Comparison of ENCODE assay signal across 1 cellular context in the genomic region with DNA sequence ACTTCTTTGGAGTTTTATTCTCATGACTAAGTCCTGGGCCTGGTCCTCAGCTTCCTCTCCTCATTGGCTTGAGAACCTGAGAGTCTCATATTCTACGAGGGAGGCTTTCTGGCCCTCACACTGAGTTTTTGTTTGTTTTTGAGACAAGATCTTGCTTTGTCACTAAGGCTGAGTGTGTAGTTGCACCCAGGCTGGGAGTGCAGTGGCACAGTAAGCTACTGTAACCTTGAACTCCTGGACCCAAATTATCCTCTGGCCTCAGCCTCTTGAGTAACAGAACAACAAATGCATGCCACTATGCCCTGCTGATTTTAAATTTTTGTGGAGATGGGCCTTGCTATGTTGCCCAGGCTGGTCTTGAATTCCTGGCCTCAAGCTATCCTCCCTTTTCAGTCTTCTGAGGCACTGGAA.
TF ChIP-seq lines count a peak whose summit lies in the region.

No MANE protein-coding gene starts in this region.

TF ChIP-seq in HepG2, 621 proteins besides CTCF, POLR2A, EP300 and RAD21 (continued from another document and continues in another):
- TF ChIP-seq, protein P1, sequence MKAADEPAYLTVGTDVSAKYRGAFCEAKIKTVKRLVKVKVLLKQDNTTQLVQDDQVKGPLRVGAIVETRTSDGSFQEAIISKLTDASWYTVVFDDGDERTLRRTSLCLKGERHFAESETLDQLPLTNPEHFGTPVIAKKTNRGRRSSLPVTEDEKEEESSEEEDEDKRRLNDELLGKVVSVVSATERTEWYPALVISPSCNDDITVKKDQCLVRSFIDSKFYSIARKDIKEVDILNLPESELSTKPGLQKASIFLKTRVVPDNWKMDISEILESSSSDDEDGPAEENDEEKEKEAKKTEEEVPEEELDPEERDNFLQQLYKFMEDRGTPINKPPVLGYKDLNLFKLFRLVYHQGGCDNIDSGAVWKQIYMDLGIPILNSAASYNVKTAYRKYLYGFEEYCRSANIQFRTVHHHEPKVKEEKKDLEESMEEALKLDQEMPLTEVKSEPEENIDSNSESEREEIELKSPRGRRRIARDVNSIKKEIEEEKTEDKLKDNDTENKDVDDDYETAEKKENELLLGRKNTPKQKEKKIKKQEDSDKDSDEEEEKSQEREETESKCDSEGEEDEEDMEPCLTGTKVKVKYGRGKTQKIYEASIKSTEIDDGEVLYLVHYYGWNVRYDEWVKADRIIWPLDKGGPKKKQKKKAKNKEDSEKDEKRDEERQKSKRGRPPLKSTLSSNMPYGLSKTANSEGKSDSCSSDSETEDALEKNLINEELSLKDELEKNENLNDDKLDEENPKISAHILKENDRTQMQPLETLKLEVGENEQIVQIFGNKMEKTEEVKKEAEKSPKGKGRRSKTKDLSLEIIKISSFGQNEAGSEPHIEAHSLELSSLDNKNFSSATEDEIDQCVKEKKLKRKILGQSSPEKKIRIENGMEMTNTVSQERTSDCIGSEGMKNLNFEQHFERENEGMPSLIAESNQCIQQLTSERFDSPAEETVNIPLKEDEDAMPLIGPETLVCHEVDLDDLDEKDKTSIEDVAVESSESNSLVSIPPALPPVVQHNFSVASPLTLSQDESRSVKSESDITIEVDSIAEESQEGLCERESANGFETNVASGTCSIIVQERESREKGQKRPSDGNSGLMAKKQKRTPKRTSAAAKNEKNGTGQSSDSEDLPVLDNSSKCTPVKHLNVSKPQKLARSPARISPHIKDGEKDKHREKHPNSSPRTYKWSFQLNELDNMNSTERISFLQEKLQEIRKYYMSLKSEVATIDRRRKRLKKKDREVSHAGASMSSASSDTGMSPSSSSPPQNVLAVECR (CRISPR knock-in tag; IDR thresholded peaks at IDR 0.05; ENCODE audit: borderline replicate concordance) = peak; percentile 49; the same call in 1 of the 2 replicates
- TF ChIP-seq HNRNPUL1 (IDR thresholded peaks at IDR 0.05; ENCODE audit: low read depth, low read length) (no peak), SALL1 (CRISPR knock-in tag; IDR thresholded peaks at IDR 0.05) (peak; percentile 95), KAT2B (IDR thresholded peaks at IDR 0.05; ENCODE audit: borderline replicate concordance, low read depth, low read length) (no peak), CREB1 (IDR thresholded peaks at IDR 0.05) (no peak), CREB1 (CRISPR knock-in tag; IDR thresholded peaks at IDR 0.05) (peak; percentile 43), ZNF446 (CRISPR knock-in tag; IDR thresholded peaks at IDR 0.05) (no peak), CHD4 (IDR thresholded peaks at IDR 0.05; ENCODE audit: borderline replicate concordance, low read length) (no peak), ZNF33B (CRISPR knock-in tag; IDR thresholded peaks at IDR 0.05) (no peak), ZNF777 (CRISPR knock-in tag; IDR thresholded peaks at IDR 0.05) (no peak), SMYD3 (CRISPR knock-in tag; IDR thresholded peaks at IDR 0.05) (no peak), ZSCAN22 (CRISPR knock-in tag; IDR thresholded peaks at IDR 0.05) (no peak), MEIS1 (CRISPR knock-in tag; IDR thresholded peaks at IDR 0.05; ENCODE audit: borderline replicate concordance) (no peak), ONECUT2 (CRISPR knock-in tag; IDR thresholded peaks at IDR 0.05) (no peak), ZNF501 (CRISPR knock-in tag; IDR thresholded peaks at IDR 0.05) (no peak; the same call in 1 of the 2 replicates), ZKSCAN8 (CRISPR knock-in tag; IDR thresholded peaks at IDR 0.05; ENCODE audit: borderline replicate concordance) (peak; percentile 33; the same call in 1 of the 2 replicates), HIVEP1 (CRISPR knock-in tag; IDR thresholded peaks at IDR 0.05) (no peak)
- TF ChIP-seq, protein P2, sequence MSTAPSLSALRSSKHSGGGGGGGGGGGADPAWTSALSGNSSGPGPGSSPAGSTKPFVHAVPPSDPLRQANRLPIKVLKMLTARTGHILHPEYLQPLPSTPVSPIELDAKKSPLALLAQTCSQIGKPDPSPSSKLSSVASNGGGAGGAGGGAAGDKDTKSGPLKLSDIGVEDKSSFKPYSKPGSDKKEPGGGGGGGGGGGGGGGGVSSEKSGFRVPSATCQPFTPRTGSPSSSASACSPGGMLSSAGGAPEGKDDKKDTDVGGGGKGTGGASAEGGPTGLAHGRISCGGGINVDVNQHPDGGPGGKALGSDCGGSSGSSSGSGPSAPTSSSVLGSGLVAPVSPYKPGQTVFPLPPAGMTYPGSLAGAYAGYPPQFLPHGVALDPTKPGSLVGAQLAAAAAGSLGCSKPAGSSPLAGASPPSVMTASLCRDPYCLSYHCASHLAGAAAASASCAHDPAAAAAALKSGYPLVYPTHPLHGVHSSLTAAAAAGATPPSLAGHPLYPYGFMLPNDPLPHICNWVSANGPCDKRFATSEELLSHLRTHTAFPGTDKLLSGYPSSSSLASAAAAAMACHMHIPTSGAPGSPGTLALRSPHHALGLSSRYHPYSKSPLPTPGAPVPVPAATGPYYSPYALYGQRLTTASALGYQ (CRISPR knock-in tag; IDR thresholded peaks at IDR 0.05) = no peak
- TF ChIP-seq, protein P3, sequence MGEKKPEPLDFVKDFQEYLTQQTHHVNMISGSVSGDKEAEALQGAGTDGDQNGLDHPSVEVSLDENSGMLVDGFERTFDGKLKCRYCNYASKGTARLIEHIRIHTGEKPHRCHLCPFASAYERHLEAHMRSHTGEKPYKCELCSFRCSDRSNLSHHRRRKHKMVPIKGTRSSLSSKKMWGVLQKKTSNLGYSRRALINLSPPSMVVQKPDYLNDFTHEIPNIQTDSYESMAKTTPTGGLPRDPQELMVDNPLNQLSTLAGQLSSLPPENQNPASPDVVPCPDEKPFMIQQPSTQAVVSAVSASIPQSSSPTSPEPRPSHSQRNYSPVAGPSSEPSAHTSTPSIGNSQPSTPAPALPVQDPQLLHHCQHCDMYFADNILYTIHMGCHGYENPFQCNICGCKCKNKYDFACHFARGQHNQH (CRISPR knock-in tag; IDR thresholded peaks at IDR 0.05) = 0 out of 2 replicates have a peak, but pooled peaks have one; percentile 13
- TF ChIP-seq, protein P4, sequence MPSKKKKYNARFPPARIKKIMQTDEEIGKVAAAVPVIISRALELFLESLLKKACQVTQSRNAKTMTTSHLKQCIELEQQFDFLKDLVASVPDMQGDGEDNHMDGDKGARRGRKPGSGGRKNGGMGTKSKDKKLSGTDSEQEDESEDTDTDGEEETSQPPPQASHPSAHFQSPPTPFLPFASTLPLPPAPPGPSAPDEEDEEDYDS (CRISPR knock-in tag; IDR thresholded peaks at IDR 0.05) = no peak; the same call in 1 of the 2 replicates
- TF ChIP-seq, protein P5, sequence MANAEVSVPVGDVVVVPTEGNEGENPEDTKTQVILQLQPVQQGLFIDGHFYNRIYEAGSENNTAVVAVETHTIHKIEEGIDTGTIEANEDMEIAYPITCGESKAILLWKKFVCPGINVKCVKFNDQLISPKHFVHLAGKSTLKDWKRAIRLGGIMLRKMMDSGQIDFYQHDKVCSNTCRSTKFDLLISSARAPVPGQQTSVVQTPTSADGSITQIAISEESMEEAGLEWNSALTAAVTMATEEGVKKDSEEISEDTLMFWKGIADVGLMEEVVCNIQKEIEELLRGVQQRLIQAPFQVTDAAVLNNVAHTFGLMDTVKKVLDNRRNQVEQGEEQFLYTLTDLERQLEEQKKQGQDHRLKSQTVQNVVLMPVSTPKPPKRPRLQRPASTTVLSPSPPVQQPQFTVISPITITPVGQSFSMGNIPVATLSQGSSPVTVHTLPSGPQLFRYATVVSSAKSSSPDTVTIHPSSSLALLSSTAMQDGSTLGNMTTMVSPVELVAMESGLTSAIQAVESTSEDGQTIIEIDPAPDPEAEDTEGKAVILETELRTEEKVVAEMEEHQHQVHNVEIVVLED (CRISPR knock-in tag; IDR thresholded peaks at IDR 0.05; ENCODE audit: borderline replicate concordance) = no peak
- TF ChIP-seq, protein P6, sequence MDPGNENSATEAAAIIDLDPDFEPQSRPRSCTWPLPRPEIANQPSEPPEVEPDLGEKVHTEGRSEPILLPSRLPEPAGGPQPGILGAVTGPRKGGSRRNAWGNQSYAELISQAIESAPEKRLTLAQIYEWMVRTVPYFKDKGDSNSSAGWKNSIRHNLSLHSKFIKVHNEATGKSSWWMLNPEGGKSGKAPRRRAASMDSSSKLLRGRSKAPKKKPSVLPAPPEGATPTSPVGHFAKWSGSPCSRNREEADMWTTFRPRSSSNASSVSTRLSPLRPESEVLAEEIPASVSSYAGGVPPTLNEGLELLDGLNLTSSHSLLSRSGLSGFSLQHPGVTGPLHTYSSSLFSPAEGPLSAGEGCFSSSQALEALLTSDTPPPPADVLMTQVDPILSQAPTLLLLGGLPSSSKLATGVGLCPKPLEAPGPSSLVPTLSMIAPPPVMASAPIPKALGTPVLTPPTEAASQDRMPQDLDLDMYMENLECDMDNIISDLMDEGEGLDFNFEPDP (CRISPR knock-in tag; conservative IDR thresholded peaks at IDR 0.05) = no peak
- TF ChIP-seq, protein P7, sequence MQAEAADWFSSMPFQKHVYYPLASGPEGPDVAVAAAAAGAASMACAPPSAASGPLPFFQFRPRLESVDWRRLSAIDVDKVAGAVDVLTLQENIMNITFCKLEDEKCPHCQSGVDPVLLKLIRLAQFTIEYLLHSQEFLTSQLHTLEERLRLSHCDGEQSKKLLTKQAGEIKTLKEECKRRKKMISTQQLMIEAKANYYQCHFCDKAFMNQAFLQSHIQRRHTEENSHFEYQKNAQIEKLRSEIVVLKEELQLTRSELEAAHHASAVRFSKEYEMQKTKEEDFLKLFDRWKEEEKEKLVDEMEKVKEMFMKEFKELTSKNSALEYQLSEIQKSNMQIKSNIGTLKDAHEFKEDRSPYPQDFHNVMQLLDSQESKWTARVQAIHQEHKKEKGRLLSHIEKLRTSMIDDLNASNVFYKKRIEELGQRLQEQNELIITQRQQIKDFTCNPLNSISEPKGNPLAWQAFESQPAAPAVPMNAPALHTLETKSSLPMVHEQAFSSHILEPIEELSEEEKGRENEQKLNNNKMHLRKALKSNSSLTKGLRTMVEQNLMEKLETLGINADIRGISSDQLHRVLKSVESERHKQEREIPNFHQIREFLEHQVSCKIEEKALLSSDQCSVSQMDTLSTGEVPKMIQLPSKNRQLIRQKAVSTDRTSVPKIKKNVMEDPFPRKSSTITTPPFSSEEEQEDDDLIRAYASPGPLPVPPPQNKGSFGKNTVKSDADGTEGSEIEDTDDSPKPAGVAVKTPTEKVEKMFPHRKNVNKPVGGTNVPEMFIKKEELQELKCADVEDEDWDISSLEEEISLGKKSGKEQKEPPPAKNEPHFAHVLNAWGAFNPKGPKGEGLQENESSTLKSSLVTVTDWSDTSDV (CRISPR knock-in tag; IDR thresholded peaks at IDR 0.05) = no peak
- TF ChIP-seq, protein P8, sequence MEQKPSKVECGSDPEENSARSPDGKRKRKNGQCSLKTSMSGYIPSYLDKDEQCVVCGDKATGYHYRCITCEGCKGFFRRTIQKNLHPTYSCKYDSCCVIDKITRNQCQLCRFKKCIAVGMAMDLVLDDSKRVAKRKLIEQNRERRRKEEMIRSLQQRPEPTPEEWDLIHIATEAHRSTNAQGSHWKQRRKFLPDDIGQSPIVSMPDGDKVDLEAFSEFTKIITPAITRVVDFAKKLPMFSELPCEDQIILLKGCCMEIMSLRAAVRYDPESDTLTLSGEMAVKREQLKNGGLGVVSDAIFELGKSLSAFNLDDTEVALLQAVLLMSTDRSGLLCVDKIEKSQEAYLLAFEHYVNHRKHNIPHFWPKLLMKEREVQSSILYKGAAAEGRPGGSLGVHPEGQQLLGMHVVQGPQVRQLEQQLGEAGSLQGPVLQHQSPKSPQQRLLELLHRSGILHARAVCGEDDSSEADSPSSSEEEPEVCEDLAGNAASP (CRISPR knock-in tag; IDR thresholded peaks at IDR 0.05; ENCODE audit: borderline replicate concordance) = no peak
- TF ChIP-seq, protein P9, sequence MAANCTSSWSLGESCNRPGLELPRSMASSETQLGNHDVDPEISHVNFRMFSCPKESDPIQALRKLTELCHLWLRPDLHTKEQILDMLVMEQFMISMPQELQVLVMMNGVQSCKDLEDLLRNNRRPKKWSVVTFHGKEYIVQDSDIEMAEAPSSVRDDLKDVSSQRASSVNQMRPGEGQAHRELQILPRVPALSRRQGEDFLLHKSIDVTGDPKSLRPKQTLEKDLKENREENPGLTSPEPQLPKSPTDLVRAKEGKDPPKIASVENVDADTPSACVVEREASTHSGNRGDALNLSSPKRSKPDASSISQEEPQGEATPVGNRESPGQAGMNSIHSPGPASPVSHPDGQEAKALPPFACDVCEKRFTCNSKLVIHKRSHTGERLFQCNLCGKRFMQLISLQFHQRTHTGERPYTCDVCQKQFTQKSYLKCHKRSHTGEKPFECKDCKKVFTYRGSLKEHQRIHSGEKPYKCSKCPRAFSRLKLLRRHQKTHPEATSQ (CRISPR knock-in tag; IDR thresholded peaks at IDR 0.05; ENCODE audit: borderline replicate concordance) = peak; percentile 57; the same call in 1 of the 2 replicates
- TF ChIP-seq, protein P10, sequence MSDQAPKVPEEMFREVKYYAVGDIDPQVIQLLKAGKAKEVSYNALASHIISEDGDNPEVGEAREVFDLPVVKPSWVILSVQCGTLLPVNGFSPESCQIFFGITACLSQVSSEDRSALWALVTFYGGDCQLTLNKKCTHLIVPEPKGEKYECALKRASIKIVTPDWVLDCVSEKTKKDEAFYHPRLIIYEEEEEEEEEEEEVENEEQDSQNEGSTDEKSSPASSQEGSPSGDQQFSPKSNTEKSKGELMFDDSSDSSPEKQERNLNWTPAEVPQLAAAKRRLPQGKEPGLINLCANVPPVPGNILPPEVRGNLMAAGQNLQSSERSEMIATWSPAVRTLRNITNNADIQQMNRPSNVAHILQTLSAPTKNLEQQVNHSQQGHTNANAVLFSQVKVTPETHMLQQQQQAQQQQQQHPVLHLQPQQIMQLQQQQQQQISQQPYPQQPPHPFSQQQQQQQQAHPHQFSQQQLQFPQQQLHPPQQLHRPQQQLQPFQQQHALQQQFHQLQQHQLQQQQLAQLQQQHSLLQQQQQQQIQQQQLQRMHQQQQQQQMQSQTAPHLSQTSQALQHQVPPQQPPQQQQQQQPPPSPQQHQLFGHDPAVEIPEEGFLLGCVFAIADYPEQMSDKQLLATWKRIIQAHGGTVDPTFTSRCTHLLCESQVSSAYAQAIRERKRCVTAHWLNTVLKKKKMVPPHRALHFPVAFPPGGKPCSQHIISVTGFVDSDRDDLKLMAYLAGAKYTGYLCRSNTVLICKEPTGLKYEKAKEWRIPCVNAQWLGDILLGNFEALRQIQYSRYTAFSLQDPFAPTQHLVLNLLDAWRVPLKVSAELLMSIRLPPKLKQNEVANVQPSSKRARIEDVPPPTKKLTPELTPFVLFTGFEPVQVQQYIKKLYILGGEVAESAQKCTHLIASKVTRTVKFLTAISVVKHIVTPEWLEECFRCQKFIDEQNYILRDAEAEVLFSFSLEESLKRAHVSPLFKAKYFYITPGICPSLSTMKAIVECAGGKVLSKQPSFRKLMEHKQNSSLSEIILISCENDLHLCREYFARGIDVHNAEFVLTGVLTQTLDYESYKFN (CRISPR knock-in tag; conservative IDR thresholded peaks at IDR 0.05) = peak; percentile 90
